ENCODE assay signal across 7 cellular contexts in genomic region chr16:6682142-6682811, GRCh38.
DNase-seq lines count a peak whose midpoint lies in the region; TF ChIP-seq lines count a peak whose summit lies in the region.

No MANE protein-coding gene starts in this region.

- TF ChIP-seq CTCF in HFFc6 (IDR thresholded peaks at IDR 0.05) = peak; percentile 64
- TF ChIP-seq CTCF in hepatocyte (IDR thresholded peaks at IDR 0.05; ENCODE audit: poor library complexity) = peak; percentile 65

- H3K36me3 Mint-ChIP-seq in HFFc6 (ENCODE audit: low read depth) = no peaks in the 10 kb centered on the region
- H3K36me3 Mint-ChIP-seq in T-helper 2 cell treated with Interferon-gamma antibody and Interleukin-4, amounts not matched to agents 5 μg/mL and 100 μg/mL, for 36 hours (ENCODE audit: low read depth) = no peaks in the 10 kb centered on the region

- H2AFZ ChIP-seq in hepatocyte = no peak overlapping the region

- H3K9me3 Mint-ChIP-seq in HFFc6 = peaks cover 13% of the 10 kb centered on the region; the same call in 1 of the 2 replicates
- peaks cover 6% of the 10 kb centered on the region for H3K9me3 Mint-ChIP-seq in T-helper 2 cell treated with Interferon-gamma antibody and Interleukin-4, amounts not matched to agents 5 μg/mL and 100 μg/mL, for 36 hours

- H3K27ac ChIP-seq in hepatocyte = no peak overlapping the region

- 45% methylated on average over 19 of the region's 19 CpGs for WGBS in hepatocyte (ENCODE audit: low lambda C conversion rate, missing lambda C conversion rate)

- H3K36me3 ChIP-seq in ES-I3 (ENCODE audit: insufficient read depth, low read length) (no peaks in the 10 kb centered on the region), hepatocyte (replicated peaks; ENCODE audit: insufficient read depth, low read depth) (no peaks in the 10 kb centered on the region)

- H3K9me3 ChIP-seq in ES-I3 (ENCODE audit: control insufficient read depth, insufficient read depth, low read length) = no peaks in the 10 kb centered on the region
- H3K9me3 ChIP-seq in hepatocyte (ENCODE audit: low read depth) = no peaks in the 10 kb centered on the region

- no peak overlapping the region for H3K4me3 ChIP-seq in hepatocyte

- no peaks in the 10 kb centered on the region for H3K4me1 ChIP-seq in ES-I3 (ENCODE audit: insufficient read depth, low read length)
- no peaks in the 10 kb centered on the region for H3K4me1 ChIP-seq in hepatocyte (ENCODE audit: insufficient read depth)

- no peaks in the 10 kb centered on the region for H4K20me1 ChIP-seq in hepatocyte (ENCODE audit: insufficient read depth, poor library complexity, severe bottlenecking)

- peaks cover 7% of the 10 kb centered on the region for H3K27me3 ChIP-seq in hepatocyte

- peak overlapping the region; percentile 46; the same call in 1 of the 2 replicates for H3K9ac ChIP-seq in ES-I3 (ENCODE audit: low read depth, low read length)

- H3K4me2 ChIP-seq in hepatocyte = no peak overlapping the region

- no peaks in the 10 kb centered on the region for H3K79me2 ChIP-seq in hepatocyte

- H3K9me2 ChIP-seq in hepatocyte (replicated peaks; ENCODE audit: insufficient read depth) = no peaks in the 10 kb centered on the region

- no peaks in the 10 kb centered on the region for H3K4me1 Mint-ChIP-seq in HFFc6 (ENCODE audit: low read depth)
- H3K4me1 Mint-ChIP-seq in T-helper 2 cell treated with Interferon-gamma antibody and Interleukin-4, amounts not matched to agents 5 μg/mL and 100 μg/mL, for 36 hours (ENCODE audit: low read depth) = no peaks in the 10 kb centered on the region

- H3K27ac Mint-ChIP-seq in HFFc6 = no peak overlapping the region
- H3K27ac Mint-ChIP-seq in T-helper 2 cell treated with Interferon-gamma antibody and Interleukin-4, amounts not matched to agents 5 μg/mL and 100 μg/mL, for 36 hours = no peak overlapping the region

- DNase-seq in HFFc6 = no peak
- peak; percentile 62 for DNase-seq in SK-N-DZ (ENCODE audit: low spot score)
- peak; percentile 65 for DNase-seq in hepatocyte (ENCODE audit: low spot score)
- peak; percentile 66 for DNase-seq in superior temporal gyrus (ENCODE audit: extremely low spot score)
- no peak for DNase-seq in activated gamma-delta T cell (lab: John Stamatoyannopoulos, UW)
- no peak for DNase-seq in T-helper 2 cell treated with Interferon-gamma antibody and Interleukin-4, amounts not matched to agents 5 μg/mL and 100 μg/mL, for 36 hours (ENCODE audit: low spot score)

- H3K27me3 Mint-ChIP-seq in HFFc6 (ENCODE audit: insufficient read depth) = no peaks in the 10 kb centered on the region; the same call in 1 of the 2 replicates
- no peaks in the 10 kb centered on the region for H3K27me3 Mint-ChIP-seq in T-helper 2 cell treated with Interferon-gamma antibody and Interleukin-4, amounts not matched to agents 5 μg/mL and 100 μg/mL, for 36 hours (ENCODE audit: low read depth)

- H3K4me3 Mint-ChIP-seq in HFFc6 = no peak overlapping the region
- H3K4me3 Mint-ChIP-seq in T-helper 2 cell treated with Interferon-gamma antibody and Interleukin-4, amounts not matched to agents 5 μg/mL and 100 μg/mL, for 36 hours = no peak overlapping the region

Comparison
In these comparisons a context has a peak if more than half of its experiments do, and no peak if none do; other contexts are left out.
1. DNase-seq: peak in SK-N-DZ (single experiment), hepatocyte (single experiment) and superior temporal gyrus (single experiment); none in HFFc6 (single experiment), activated gamma-delta T cell (single experiment) and T-helper 2 cell treated with Interferon-gamma antibody and Interleukin-4, amounts not matched to agents 5 μg/mL and 100 μg/mL, for 36 hours (single experiment).